Comparison of ENCODE assay signal across 10 cellular contexts in genomic region chr15:62112616-62113593, GRCh38. TPM values are rescaled to one million over a fixed set of nuclear protein-coding genes. Genes with fewer than 3 reads are reported as not detected.
DNase-seq lines count a peak whose midpoint lies in the region; TF ChIP-seq lines count a peak whose summit lies in the region.
"Had no signal": no experiment of that assay in that cellular context is flagged by ENCODE, and none has a peak within 500 bp of the region (broad histone marks: within the 10 kb centered on the region; RNA-seq: fewer than 3 reads in every experiment).

No MANE protein-coding gene starts in this region.

- no peak overlapping the region for H3K4me3 ChIP-seq in fibroblast of mammary gland (ENCODE audit: control insufficient read depth, low read depth, low read length)
- H3K4me3 ChIP-seq: GM12878 had no signal

- peak; percentile 84 for DNase-seq in ELR (ENCODE audit: low read depth)
- DNase-seq in SHP77 (lab: John Stamatoyannopoulos, UW): peak; percentile 52 to 73
- peak; percentile 93 for DNase-seq in fibroblast of mammary gland (ENCODE audit: low read depth)
- peak; percentile 97 for DNase-seq in renal cortical epithelial cell (ENCODE audit: low read depth)
- no peak for DNase-seq in GOT3 (lab: John Stamatoyannopoulos, UW)
- DNase-seq in iPS-NIHi11 (ENCODE audit: low spot score): no peak
- no peak for DNase-seq in NCI-H1436 treated with DMSO at 0.1 percent for 48 hours (lab: John Stamatoyannopoulos, UW)
- DNase-seq in NCI-H446 (lab: John Stamatoyannopoulos, UW): no peak

- TF ChIP-seq CTCF in fibroblast of mammary gland (conservative IDR thresholded peaks at IDR 0.05; ENCODE audit: control insufficient read depth, insufficient read depth, low read depth, low read length): no peak

RNA-seq across cellular contexts. Expression of gene C2CD4A, which starts 46.1 kb away (rescaled TPM):
- under 0.01 and 11.7 TPM in 2 replicates for total RNA-seq in renal cortical epithelial cell
- total RNA-seq: GM12878; T-helper 1 cell treated with Interleukin-12 subunit alpha and Interleukin-12 subunit beta and Interleukin-4 antibody, amounts not matched to agents 30 ng/mL and 1 ng/mL, for 36 hours had no signal

RNA-seq across cellular contexts. Expression of gene C2CD4B, which starts 52.2 kb away (rescaled TPM):
- 0.17 and 0.70 TPM in 2 replicates for total RNA-seq in renal cortical epithelial cell
- total RNA-seq: GM12878 had no signal

RNA-seq across cellular contexts. Expression of gene VPS13C, which starts 52.7 kb away (rescaled TPM):
- total RNA-seq in renal cortical epithelial cell: 58.5 and 117 TPM in 2 replicates

Comparison
In these comparisons a context has a peak if more than half of its experiments do, and no peak if none do; other contexts are left out.
1. DNase-seq: peak in ELR (single experiment), SHP77 (2 of 2), fibroblast of mammary gland (single experiment) and renal cortical epithelial cell (single experiment); none in GOT3 (single experiment), iPS-NIHi11 (single experiment), NCI-H1436 treated with DMSO at 0.1 percent for 48 hours (single experiment) and NCI-H446 (0 of 2).